ENCODE assay signal across 7 cellular contexts in the genomic region with DNA sequence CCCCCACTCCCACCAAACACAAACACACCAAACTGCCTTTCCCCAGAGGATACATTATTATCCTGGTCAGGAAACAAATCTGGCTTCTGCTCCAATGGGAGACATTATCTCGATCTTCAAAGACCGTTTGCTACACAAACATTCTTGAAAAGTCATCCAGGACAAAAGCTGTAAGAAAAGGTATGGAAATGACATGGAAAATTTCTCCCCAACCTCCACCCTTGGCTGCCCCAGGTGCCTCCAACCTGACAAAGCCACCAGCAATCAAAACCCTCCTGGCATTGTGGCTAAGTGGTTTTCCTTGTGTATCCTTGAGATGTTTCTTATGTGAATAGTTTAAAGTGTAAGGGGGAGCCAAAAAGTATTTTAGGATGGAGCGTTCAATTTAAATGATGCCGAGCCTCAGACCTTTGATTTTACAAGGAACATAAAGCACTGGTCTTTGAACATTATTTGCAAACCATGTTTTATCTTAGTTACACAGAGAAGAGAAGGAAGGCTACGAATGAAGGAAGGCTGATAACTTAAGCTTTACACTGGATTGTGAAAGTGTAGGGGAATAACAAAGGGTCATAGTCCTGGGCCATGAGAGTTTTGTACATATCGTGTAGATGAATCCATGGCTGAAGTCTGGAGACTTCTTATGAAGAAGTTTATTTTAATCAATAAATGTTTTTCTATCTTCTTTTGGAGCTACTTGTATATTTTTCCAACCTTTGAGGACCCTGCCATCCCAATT.
"Had no signal": no experiment of that assay in that cellular context is flagged by ENCODE, and none has a peak within 500 bp of the region (broad histone marks: within the 10 kb centered on the region; RNA-seq: fewer than 3 reads in every experiment).

No MANE protein-coding gene starts in this region.

- DNase-seq: H7, HFFc6, IMR-90 had no signal

- H3K36me3 ChIP-seq: HAP-1 had no signal

- H3K9me3 ChIP-seq: HAP-1 had no signal

- H3K4me3 ChIP-seq: HAP-1, K562 had no signal

- H3K27ac ChIP-seq: HL-60 had no signal

- ATAC-seq: HCT116, K562 had no signal

- FAIRE-seq: K562 had no signal
